ENCODE assay signal across 13 cellular contexts in the genomic region with DNA sequence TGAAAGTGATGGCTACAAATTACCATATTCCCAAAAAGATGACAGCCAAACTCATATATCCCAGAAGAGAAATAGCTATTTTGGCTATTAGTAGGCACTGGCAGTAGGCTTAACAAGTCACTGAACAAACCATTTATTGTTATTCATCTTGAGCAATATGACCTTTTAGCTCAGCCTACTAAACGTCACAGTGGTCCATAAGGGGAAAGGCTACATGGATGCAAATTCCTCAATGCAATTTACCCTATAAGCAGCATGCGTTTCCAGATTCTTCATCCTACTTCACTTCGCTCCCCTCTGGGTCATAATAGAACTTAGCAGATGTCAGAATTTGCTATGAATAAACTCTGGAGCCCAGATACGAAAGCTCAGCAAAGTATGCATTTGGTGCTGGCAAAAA.
DNase-seq lines count a peak whose midpoint lies in the region; ATAC-seq, FAIRE-seq and TF ChIP-seq lines count a peak whose summit lies in the region.
"Had no signal": no experiment of that assay in that cellular context is flagged by ENCODE, and none has a peak within 500 bp of the region (broad histone marks: within the 10 kb centered on the region; RNA-seq: fewer than 3 reads in every experiment).

No MANE protein-coding gene starts in this region.

- ATAC-seq in naive B cell (ENCODE audit: low read depth in 2 of 2), result no peak
- ATAC-seq: CD8-positive, alpha-beta T cell; WTC11 had no signal

- no peak for TF ChIP-seq CTCF in AG04450 (IDR thresholded peaks at IDR 0.05; ENCODE audit: low read depth, low read length)

- DNase-seq in AG04450 (ENCODE audit: low read depth, low spot score) (no peak), HTR-8/SVneo (ENCODE audit: insufficient read length, low spot score) (peak; percentile 31), caudate nucleus (lab: John Stamatoyannopoulos, UW) (no peak), naive B cell (no peak), cerebellum (ENCODE audit: low spot score) (no peak), superior temporal gyrus (ENCODE audit: extremely low spot score) (no peak), SIG-M5 (lab: John Stamatoyannopoulos, UW) (no peak), NOMO-1 treated with DMSO at 0.1 percent for 48 hours (lab: John Stamatoyannopoulos, UW; ENCODE audit: unreplicated experiment) (no peak)
- DNase-seq: activated effector memory CD4-positive, alpha-beta T cell treated with Interleukin-2 at 50 U/mL for 16 hours; CD8-positive, alpha-beta T cell; NCI-H1417 treated with DMSO at 0.1 percent for 48 hours had no signal

- FAIRE-seq in HTR-8/SVneo (lab: Jason Lieb, UNC), result no peak
- FAIRE-seq: endothelial cell of umbilical vein had no signal

- peaks cover 0 to 2% (median 0%) of the 10 kb centered on the region in 7 donors for H3K9me3 Mint-ChIP-seq in naive B cell
- H3K9me3 Mint-ChIP-seq: CD8-positive, alpha-beta T cell; WTC11 had no signal

- H3K4me3 Mint-ChIP-seq in naive B cell, result peak overlapping the region in 1 of 8 donors; percentile 25
- H3K4me3 Mint-ChIP-seq: CD8-positive, alpha-beta T cell; WTC11 had no signal

- no peak overlapping the region for H3K4me3 ChIP-seq in AG04450 (ENCODE audit: low read depth, low read length)

- H3K36me3 Mint-ChIP-seq in naive B cell, result no peaks in the 10 kb centered on the region
- H3K36me3 Mint-ChIP-seq: WTC11 had no signal

- H3K9me3 ChIP-seq in AG04450 (ENCODE audit: control insufficient read depth, insufficient read depth, low read length), result no peaks in the 10 kb centered on the region

- peaks cover 61 to 91% (median 78%) of the 10 kb centered on the region in 3 donors for H3K4me1 Mint-ChIP-seq in naive B cell

- H3K27ac ChIP-seq in AG04450 (ENCODE audit: low read depth, low read length) (peak overlapping the region; percentile 79), caudate nucleus (ENCODE audit: low read depth, low read length) (peak overlapping the region; percentile 60)

- peak overlapping the region in 4 of 6 donors; percentile 37 to 93 (median 74) for H3K27ac Mint-ChIP-seq in naive B cell
- H3K27ac Mint-ChIP-seq: CD8-positive, alpha-beta T cell; WTC11 had no signal

- H3K27me3 Mint-ChIP-seq in naive B cell, result no peaks in the 10 kb centered on the region

- CTCF ChIA-PET in AG04450 (lab: Charles Lee), result no interaction called here

- POLR2A ChIA-PET in AG04450 (lab: Yijun Ruan, JAX), result interaction anchor here (0.5 to 1.3 kb wide), 5 partner anchors 43 to 134 kb away, joined by 3 to 7 read pairs (median 3); no protein-coding TSS in a partner anchor

- H3K27me3 ChIP-seq in AG04450 (ENCODE audit: control insufficient read depth, insufficient read depth, low read length), result no peaks in the 10 kb centered on the region
